16 cellular contexts compared by ENCODE assay signal in the genomic region with DNA sequence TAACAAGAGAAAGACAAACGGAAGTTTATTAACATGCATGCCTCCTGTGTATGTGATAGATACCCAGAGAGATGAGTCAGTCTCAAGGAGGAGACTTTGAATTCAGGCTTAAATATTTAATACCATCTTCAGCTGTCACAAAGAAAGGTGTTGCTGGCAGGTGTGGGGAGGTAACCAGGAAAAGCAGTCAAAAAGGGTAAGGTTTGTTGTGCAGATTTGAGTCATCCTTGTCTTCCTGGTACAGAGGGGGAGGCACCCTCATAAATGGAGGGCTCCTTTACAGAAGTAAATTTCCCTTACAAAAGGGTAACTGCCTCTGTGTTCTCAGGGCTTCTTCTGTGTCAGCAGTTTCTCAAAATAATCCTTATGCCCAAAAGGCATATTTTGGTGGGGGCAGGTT.
A peak's percentile ranks its signal among the peaks of the same experiment; 100 is the strongest.
DNase-seq lines count a peak whose midpoint lies in the region; ATAC-seq, FAIRE-seq and TF ChIP-seq lines count a peak whose summit lies in the region.
"Had no signal": no experiment of that assay in that cellular context is flagged by ENCODE, and none has a peak within 500 bp of the region (broad histone marks: within the 10 kb centered on the region; RNA-seq: fewer than 3 reads in every experiment).

No MANE protein-coding gene starts in this region.

- H3K4me1 ChIP-seq in HUES48 (ENCODE audit: control insufficient read depth, insufficient read depth, low read length) = peaks cover 12% of the 10 kb centered on the region
- peaks cover 2 to 15% (median 8%) of the 10 kb centered on the region in 4 experiments; a peak in 6 of 7 replicates for H3K4me1 ChIP-seq in H1 (replicated peaks in 1 of 4; ENCODE audit: control insufficient read depth in 3 of 4, insufficient read depth in 4 of 4, low read length in 3 of 4)
- H3K4me1 ChIP-seq in iPS-20b (ENCODE audit: insufficient read depth, low read length) = peaks cover 23% of the 10 kb centered on the region
- H3K4me1 ChIP-seq in OCI-LY7 (ENCODE audit: insufficient read depth, low read length, poor library complexity, severe bottlenecking) = no peaks in the 10 kb centered on the region

- H3K9ac ChIP-seq in HUES48 (ENCODE audit: low read depth, low read length) (no peak overlapping the region), H1 (replicated peaks in 1 of 4; ENCODE audit: extremely low read depth in 1 of 4, low read depth in 3 of 4, low read length in 3 of 4) (no peak overlapping the region), iPS-20b (ENCODE audit: low read depth, low read length) (peak overlapping the region; percentile 35; the same call in 1 of the 2 replicates)
- H3K9ac ChIP-seq: BLaER1 had no signal

- H3K23ac ChIP-seq in H1 (ENCODE audit: insufficient read length) = no peak overlapping the region

- BruUV-seq in OCI-LY7 (replicated peaks; lab: Mats Ljungman, UMichigan) = no TSS peak

- no peak overlapping the region for H4K8ac ChIP-seq in H1 (ENCODE audit: extremely low read depth, insufficient read depth, low read length)

- peak in 1 of 2 experiments; percentile 39; a peak in 1 of 3 replicates for TF ChIP-seq EP300 in H1 (IDR thresholded peaks at IDR 0.05; ENCODE audit: borderline replicate concordance in 1 of 2, low read depth in 2 of 2, low read length in 2 of 2)

- no peak overlapping the region for H3K56ac ChIP-seq in H1 (replicated peaks; ENCODE audit: insufficient read length, low read depth, low read length)

- intact Hi-C loops in OCI-LY7 (cut with micrococcal nuclease; ENCODE audit: unreplicated experiment) = no loop called here

- H4K20me1 ChIP-seq in H1 (replicated peaks in 1 of 2; ENCODE audit: control insufficient read depth in 1 of 2, insufficient read depth in 2 of 2, low read length in 2 of 2) (no peaks in the 10 kb centered on the region), OCI-LY7 (ENCODE audit: insufficient read depth, low read length) (no peaks in the 10 kb centered on the region)
- H4K20me1 ChIP-seq: BLaER1 had no signal

- H3K79me2 ChIP-seq in H1 (ENCODE audit: control insufficient read depth in 1 of 2, insufficient read depth in 2 of 2, low read length in 2 of 2) = no peaks in the 10 kb centered on the region
- H3K79me2 ChIP-seq in OCI-LY7 (ENCODE audit: insufficient read depth, low read depth, low read length) = no peaks in the 10 kb centered on the region

- H3K27ac ChIP-seq in HUES48 (ENCODE audit: low read depth, low read length) = peak overlapping the region; percentile 92
- peak overlapping the region; percentile 65; the same call in 1 of the 2 replicates for H3K27ac ChIP-seq in H1 (ENCODE audit: low read depth, low read length)
- H3K27ac ChIP-seq in iPS-20b (ENCODE audit: low read length) = peak overlapping the region; percentile 75
- H3K27ac ChIP-seq in OCI-LY7 (ENCODE audit: low read depth, low read length, poor library complexity, severe bottlenecking) = no peak overlapping the region
- H3K27ac ChIP-seq: BLaER1 had no signal

- H3K23me2 ChIP-seq in H1 (ENCODE audit: low read depth, low read length) = no peaks in the 10 kb centered on the region

- peak overlapping the region; percentile 100 for H2BK5ac ChIP-seq in H1 (ENCODE audit: low read depth, low read length)

- H3K4ac ChIP-seq in H1 (replicated peaks; ENCODE audit: insufficient read length, low read depth, low read length) = no peak overlapping the region

- no peaks in the 10 kb centered on the region for H3K9me2 ChIP-seq in OCI-LY7 (ENCODE audit: insufficient read depth, low read length)

- H2BK15ac ChIP-seq in H1 (ENCODE audit: low read length) = no peak overlapping the region

- H3K14ac ChIP-seq in H1 (ENCODE audit: insufficient read length) = no peak overlapping the region

- DNase-seq in H1 (ENCODE audit: low read depth in 1 of 2, low spot score in 2 of 2) (peak in 1 of 2 experiments; percentile 74), type B pancreatic cell (ENCODE audit: extremely low spot score, unreplicated experiment) (no peak), OCI-LY7 (ENCODE audit: low spot score) (no peak)
- DNase-seq in effector CD8-positive, alpha-beta T cell (lab: John Stamatoyannopoulos, UW) = no peak
- DNase-seq: DMS 273 treated with DMSO at 0.1 percent for 48 hours, KG1, NCI-H1092 treated with DMSO at 0.1 percent for 48 hours, NCI-H1694 treated with DMSO at 0.1 percent for 48 hours, NCI-H2171, NCI-H82, RPMI8226 had no signal

- peak overlapping the region; percentile 3 for H3K27ac Mint-ChIP-seq in type B pancreatic cell

- no peak for TF ChIP-seq POLR2A in H1 (IDR thresholded peaks at IDR 0.05; ENCODE audit: control extremely low read depth in 1 of 2, low read depth in 2 of 2, low read length in 2 of 2)

- H3K4me2 ChIP-seq in H1 (ENCODE audit: insufficient read depth in 1 of 2, low read depth in 2 of 2, low read length in 2 of 2) (peak overlapping the region; percentile 6 to 44), OCI-LY7 (ENCODE audit: low read length) (no peak overlapping the region)
- H3K4me2 ChIP-seq: BLaER1 had no signal

- no peaks in the 10 kb centered on the region for H3K79me1 ChIP-seq in H1 (ENCODE audit: low read depth, low read length)

- no peak overlapping the region for H4K5ac ChIP-seq in H1 (ENCODE audit: insufficient read length, low read depth, low read length)

- peaks cover 3% of the 10 kb centered on the region for H3K36me3 Mint-ChIP-seq in type B pancreatic cell

- peak; percentile 96 for FAIRE-seq in H1 (lab: Jason Lieb, UNC)
- FAIRE-seq: HTR-8/SVneo had no signal

- H3K18ac ChIP-seq in H1 (ENCODE audit: extremely low read depth, low read length) = peak overlapping the region; percentile 75; the same call in 1 of the 2 replicates

- peak overlapping the region; percentile 100 for H2BK20ac ChIP-seq in H1 (ENCODE audit: low read length)

- peaks cover 4% of the 10 kb centered on the region for H3K9me3 Mint-ChIP-seq in type B pancreatic cell

- WGBS in H1 (ENCODE audit: extremely low coverage in 1 of 2, insufficient coverage in 1 of 2, insufficient read length in 1 of 2, insufficient replicate concordance in 2 of 2, low coverage in 1 of 2, low lambda C conversion rate in 2 of 2, missing lambda C conversion rate in 1 of 2), 2 experiments = 0% methylated on average over 1 of the region's 1 CpG; no CpG with 5 or more reads in 1 of the 2 experiments

- CTCF ChIA-PET in H1 (lab: Charles Lee; ENCODE audit: partially characterized antibody) (interaction anchor here (2.3 kb wide), 1 partner anchor 175 kb away, joined by 9 read pairs; no protein-coding TSS in a partner anchor), OCI-LY7 (lab: Charles Lee; ENCODE audit: unreplicated experiment) (no interaction called here)

- no peak overlapping the region for H3K4me3 Mint-ChIP-seq in type B pancreatic cell

- no peaks in the 10 kb centered on the region for H3K27me3 Mint-ChIP-seq in type B pancreatic cell

- H2BK120ac ChIP-seq in H1 (replicated peaks; ENCODE audit: low read depth, low read length) = peak overlapping the region; percentile 100

- H3K4me3 ChIP-seq in HUES48 (ENCODE audit: low read depth, low read length) (no peak overlapping the region), H1 (ENCODE audit: extremely low read depth in 1 of 4, insufficient read depth in 2 of 4, low read depth in 3 of 4, low read length in 4 of 4) (peak overlapping the region in 1 of 4 experiments; percentile 7; a peak in 1 of 8 replicates), iPS-20b (ENCODE audit: low read length) (peak overlapping the region; percentile 45; the same call in 1 of the 2 replicates), OCI-LY7 (ENCODE audit: low read depth, low read length, poor library complexity, severe bottlenecking) (no peak overlapping the region)
- H3K4me3 ChIP-seq: BLaER1 had no signal

- H2AFZ ChIP-seq in H1 (ENCODE audit: low read length) (no peak overlapping the region), OCI-LY7 (ENCODE audit: low read length) (no peak overlapping the region)

- peak overlapping the region; percentile 99 for H2BK12ac ChIP-seq in H1 (ENCODE audit: low read depth, low read length)

- TF ChIP-seq CTCF in H1 (IDR thresholded peaks at IDR 0.05; ENCODE audit: control extremely low read depth in 1 of 3, insufficient read depth in 1 of 3, low read depth in 1 of 3, low read length in 3 of 3) (no peak), type B pancreatic cell (conservative IDR thresholded peaks at IDR 0.05) (no peak), OCI-LY7 (conservative IDR thresholded peaks at IDR 0.05; ENCODE audit: low read length) (no peak)

- peaks cover 34% of the 10 kb centered on the region for H3K9me3 ChIP-seq in HUES48 (ENCODE audit: control insufficient read depth, insufficient read depth, low read length)
- peaks cover 34 to 37% of the 10 kb centered on the region in 2 experiments for H3K9me3 ChIP-seq in H1 (ENCODE audit: insufficient read depth in 2 of 2, low read depth in 1 of 2, low read length in 1 of 2)
- peaks cover 37% of the 10 kb centered on the region for H3K9me3 ChIP-seq in iPS-20b (ENCODE audit: insufficient read depth, low read depth, low read length)
- no peaks in the 10 kb centered on the region for H3K9me3 ChIP-seq in OCI-LY7 (ENCODE audit: low read length)

- no peaks in the 10 kb centered on the region for H3K4me1 Mint-ChIP-seq in type B pancreatic cell (ENCODE audit: unreplicated experiment)

- peak overlapping the region; percentile 100 for H4K91ac ChIP-seq in H1 (replicated peaks; ENCODE audit: insufficient read length, low read length)

- H3K27me3 ChIP-seq in HUES48 (ENCODE audit: control insufficient read depth, insufficient read depth, low read length) (no peaks in the 10 kb centered on the region), H1 (replicated peaks in 1 of 4; ENCODE audit: control insufficient read depth in 3 of 4, extremely low read depth in 1 of 4, insufficient read depth in 3 of 4, low read length in 3 of 4) (no peaks in the 10 kb centered on the region), iPS-20b (ENCODE audit: insufficient read depth, low read length) (no peaks in the 10 kb centered on the region)
- H3K27me3 ChIP-seq: BLaER1 had no signal

- no peak overlapping the region for H2AK5ac ChIP-seq in H1 (ENCODE audit: low read depth, low read length)

- POLR2A ChIA-PET in H1 (lab: Charles Lee; ENCODE audit: partially characterized antibody) = interaction anchor here (0.7 to 1.6 kb wide), 6 partner anchors 11 to 169 kb away, joined by 3 to 5 read pairs (median 3); no protein-coding TSS in a partner anchor
- POLR2A ChIA-PET in OCI-LY7 (lab: Charles Lee) = no interaction called here

- no peak for ATAC-seq in HG03460 (IDR thresholded peaks at IDR 0.05; ENCODE audit: unreplicated experiment)

- TF ChIP-seq RAD21 in H1 (IDR thresholded peaks at IDR 0.05 in 1 of 2, conservative IDR thresholded peaks at IDR 0.05 in 1 of 2; ENCODE audit: low read depth in 2 of 2, low read length in 2 of 2) = peak in 1 of 2 experiments; percentile 3; a peak in 1 of 4 replicates

- H3K36me3 ChIP-seq in HUES48 (ENCODE audit: control insufficient read depth, insufficient read depth, low read length) (no peaks in the 10 kb centered on the region; the same call in 1 of the 2 replicates), H1 (ENCODE audit: control insufficient read depth in 2 of 4, insufficient read depth in 4 of 4, low read length in 3 of 4) (peaks cover 0 to 31% (median 6%) of the 10 kb centered on the region in 4 experiments; a peak in 4 of 8 replicates), iPS-20b (ENCODE audit: insufficient read depth, low read depth, low read length) (peaks cover 13% of the 10 kb centered on the region; the same call in 1 of the 2 replicates), OCI-LY7 (ENCODE audit: insufficient read depth, low read length) (no peaks in the 10 kb centered on the region)
- H3K36me3 ChIP-seq: BLaER1 had no signal
